18 cellular contexts compared by ENCODE assay signal in genomic region chr6:110731898-110732297, GRCh38.
DNase-seq lines count a peak whose midpoint lies in the region; ATAC-seq, FAIRE-seq and TF ChIP-seq lines count a peak whose summit lies in the region.
"Had no signal": no experiment of that assay in that cellular context is flagged by ENCODE, and none has a peak within 500 bp of the region (broad histone marks: within the 10 kb centered on the region; RNA-seq: fewer than 3 reads in every experiment).

No MANE protein-coding gene starts in this region.

- H2AK5ac ChIP-seq in H1 (ENCODE audit: low read depth, low read length): no peak overlapping the region

- POLR2A ChIA-PET in HepG2 (lab: Yijun Ruan, JAX): no interaction called here
- POLR2A ChIA-PET in H1 (lab: Charles Lee; ENCODE audit: partially characterized antibody): interaction anchor here (0.6 kb wide), 1 partner anchor 95 kb away, joined by 3 read pairs; no protein-coding TSS in a partner anchor

- H3K56ac ChIP-seq in H1 (replicated peaks; ENCODE audit: insufficient read length, low read depth, low read length): no peak overlapping the region

- DNase-seq in HepG2 (ENCODE audit: low spot score) (no peak), right lobe of liver (no peak), NCI-H69 (lab: John Stamatoyannopoulos, UW) (peak; percentile 4), H1 (ENCODE audit: low read depth in 1 of 2, low spot score in 2 of 2) (no peak), iPS-NIHi7 (ENCODE audit: extremely low spot score) (peak; percentile 22), tibial nerve (ENCODE audit: low spot score in 2 of 2) (no peak)
- DNase-seq: AML-193; Caco-2; CD8-positive, alpha-beta memory T cell; GF-D8; H9 had no signal

- no TSS peak for BruUV-seq in HepG2 (replicated peaks; lab: Mats Ljungman, UMichigan)

- H2AFZ ChIP-seq in HepG2 (ENCODE audit: low read length) (no peak overlapping the region), H1 (ENCODE audit: low read length) (no peak overlapping the region)
- H2AFZ ChIP-seq: GM23248 had no signal

- no peak for TF ChIP-seq RAD21 in HepG2 (CRISPR knock-in tag; IDR thresholded peaks at IDR 0.05)
- TF ChIP-seq RAD21 in H1 (IDR thresholded peaks at IDR 0.05 in 1 of 2, conservative IDR thresholded peaks at IDR 0.05 in 1 of 2; ENCODE audit: low read depth in 2 of 2, low read length in 2 of 2): peak; percentile 42 to 54

- H4K20me1 ChIP-seq in HepG2 (ENCODE audit: insufficient read depth, low read length) (no peaks in the 10 kb centered on the region), H1 (replicated peaks in 1 of 2; ENCODE audit: control insufficient read depth in 1 of 2, insufficient read depth in 2 of 2, low read length in 2 of 2) (no peaks in the 10 kb centered on the region)
- H4K20me1 ChIP-seq: BLaER1 had no signal

- no peak for TF ChIP-seq EP300 in HepG2 (IDR thresholded peaks at IDR 0.05; ENCODE audit: low read depth in 2 of 2, low read length in 2 of 2)
- no peak for TF ChIP-seq EP300 in HepG2 (CRISPR knock-in tag; IDR thresholded peaks at IDR 0.05; ENCODE audit: borderline replicate concordance)
- no peak for TF ChIP-seq EP300 in H1 (IDR thresholded peaks at IDR 0.05; ENCODE audit: borderline replicate concordance in 1 of 2, low read depth in 2 of 2, low read length in 2 of 2)
- no peak for TF ChIP-seq EP300 in tibial nerve (IDR thresholded peaks at IDR 0.05)

- H3K79me2 ChIP-seq in HepG2 (ENCODE audit: insufficient read depth, low read length) (peaks cover 40% of the 10 kb centered on the region), H1 (ENCODE audit: control insufficient read depth in 1 of 2, insufficient read depth in 2 of 2, low read length in 2 of 2) (no peaks in the 10 kb centered on the region)

- FAIRE-seq in HepG2 (lab: Jason Lieb, UNC): no peak
- FAIRE-seq in H1 (lab: Jason Lieb, UNC): no peak
- FAIRE-seq: HTR-8/SVneo, K562 had no signal

- ATAC-seq in HepG2 (no peak), right lobe of liver (no peak), HG02623 (IDR thresholded peaks at IDR 0.05; ENCODE audit: unreplicated experiment) (no peak), HG03565 (IDR thresholded peaks at IDR 0.05; ENCODE audit: unreplicated experiment) (no peak)
- ATAC-seq: K562 had no signal

- no peak overlapping the region for H3K18ac ChIP-seq in H1 (ENCODE audit: extremely low read depth, low read length)

- no peak overlapping the region for H3K23ac ChIP-seq in H1 (ENCODE audit: insufficient read length)

- peaks cover 0 to 10% of the 10 kb centered on the region in 2 experiments; a peak in 1 of 5 replicates for H3K36me3 ChIP-seq in HepG2 (replicated peaks in 1 of 2; ENCODE audit: control insufficient read depth in 1 of 2, insufficient read depth in 2 of 2, low read length in 2 of 2)
- H3K36me3 ChIP-seq in right lobe of liver: no peaks in the 10 kb centered on the region
- no peaks in the 10 kb centered on the region; a peak in 2 of 8 replicates for H3K36me3 ChIP-seq in H1 (ENCODE audit: control insufficient read depth in 2 of 4, insufficient read depth in 4 of 4, low read length in 3 of 4)
- H3K36me3 ChIP-seq in tibial nerve: peaks cover 0 to 15% (median 0%) of the 10 kb centered on the region in 3 donors

- 95% methylated on average over 3 of the region's 3 CpGs for WGBS in HepG2 (ENCODE audit: low lambda C conversion rate)
- WGBS in right lobe of liver (ENCODE audit: insufficient coverage, low coverage, low lambda C conversion rate, missing lambda C conversion rate): 97% methylated on average over 3 of the region's 3 CpGs
- 87% methylated on average over 3 of the region's 3 CpGs; no CpG with 5 or more reads in 1 of the 2 experiments for WGBS in H1 (ENCODE audit: extremely low coverage in 1 of 2, insufficient coverage in 1 of 2, insufficient read length in 1 of 2, insufficient replicate concordance in 2 of 2, low coverage in 1 of 2, low lambda C conversion rate in 2 of 2, missing lambda C conversion rate in 1 of 2), 2 experiments
- WGBS in tibial nerve, 2 donors: 95 to 100% methylated on average over 3 of the region's 3 CpGs

- H3K27me3 ChIP-seq in HepG2 (ENCODE audit: control insufficient read depth in 1 of 2, insufficient read depth in 2 of 2, low read length in 2 of 2): no peaks in the 10 kb centered on the region
- H3K27me3 ChIP-seq in right lobe of liver: no peaks in the 10 kb centered on the region
- H3K27me3 ChIP-seq in H1 (replicated peaks in 1 of 4; ENCODE audit: control insufficient read depth in 3 of 4, extremely low read depth in 1 of 4, insufficient read depth in 3 of 4, low read length in 3 of 4): no peaks in the 10 kb centered on the region
- no peaks in the 10 kb centered on the region for H3K27me3 ChIP-seq in tibial nerve
- H3K27me3 ChIP-seq: BLaER1 had no signal

- H3K4me1 ChIP-seq in HepG2 (ENCODE audit: insufficient read depth, low read length) (peaks cover 1% of the 10 kb centered on the region), right lobe of liver (no peaks in the 10 kb centered on the region), H1 (replicated peaks in 1 of 4; ENCODE audit: control insufficient read depth in 3 of 4, insufficient read depth in 4 of 4, low read length in 3 of 4) (no peaks in the 10 kb centered on the region), tibial nerve (no peaks in the 10 kb centered on the region)
- H3K4me1 ChIP-seq: BLaER1, Caco-2 had no signal

- no peaks in the 10 kb centered on the region for H3K9me3 ChIP-seq in HepG2 (ENCODE audit: low read length)
- no peaks in the 10 kb centered on the region for H3K9me3 ChIP-seq in right lobe of liver
- no peaks in the 10 kb centered on the region for H3K9me3 ChIP-seq in H1 (ENCODE audit: insufficient read depth in 2 of 2, low read depth in 1 of 2, low read length in 1 of 2)
- H3K9me3 ChIP-seq in tibial nerve: no peaks in the 10 kb centered on the region
- H3K9me3 ChIP-seq: BLaER1, Caco-2 had no signal

- no peak overlapping the region for H2BK15ac ChIP-seq in H1 (ENCODE audit: low read length)

- no peak overlapping the region for H4K8ac ChIP-seq in H1 (ENCODE audit: extremely low read depth, insufficient read depth, low read length)

- H2BK5ac ChIP-seq in H1 (ENCODE audit: low read depth, low read length): no peak overlapping the region

- H3K4me3 ChIP-seq in HepG2 (replicated peaks in 1 of 3; ENCODE audit: insufficient read depth in 1 of 3, low read depth in 2 of 3, low read length in 3 of 3) (no peak overlapping the region), right lobe of liver (no peak overlapping the region), H1 (ENCODE audit: extremely low read depth in 1 of 4, insufficient read depth in 2 of 4, low read depth in 3 of 4, low read length in 4 of 4) (no peak overlapping the region), tibial nerve (no peak overlapping the region)
- H3K4me3 ChIP-seq: BLaER1, GM23248, K562 had no signal

- no peak overlapping the region for H4K5ac ChIP-seq in H1 (ENCODE audit: insufficient read length, low read depth, low read length)

- no peak overlapping the region for H2BK12ac ChIP-seq in H1 (ENCODE audit: low read depth, low read length)

- no peak overlapping the region for H4K91ac ChIP-seq in H1 (replicated peaks; ENCODE audit: insufficient read length, low read length)

- H3K23me2 ChIP-seq in H1 (ENCODE audit: low read depth, low read length): no peaks in the 10 kb centered on the region; the same call in 1 of the 2 replicates

- no peak overlapping the region for H3K4ac ChIP-seq in H1 (replicated peaks; ENCODE audit: insufficient read length, low read depth, low read length)

- CTCF ChIA-PET in HepG2 (lab: Yijun Ruan, JAX; ENCODE audit: low intra/inter-chr PET ratio, low total read pairs): no interaction called here
- CTCF ChIA-PET in H1 (lab: Charles Lee; ENCODE audit: partially characterized antibody): interaction anchor here (0.6 to 2.1 kb wide), 9 partner anchors 43 to 911 kb away, joined by 3 to 6 read pairs (median 3); no protein-coding TSS in a partner anchor

- in situ Hi-C loops in HepG2 (cut with HindIII; ENCODE audit: extremely low pct_ligation_motif_present, low pct_unique_long_range_greater_than_20kb): no loop called here

- H3K4me2 ChIP-seq in HepG2 (ENCODE audit: low read depth, low read length) (no peak overlapping the region), H1 (ENCODE audit: insufficient read depth in 1 of 2, low read depth in 2 of 2, low read length in 2 of 2) (no peak overlapping the region)
- H3K4me2 ChIP-seq: BLaER1 had no signal

- H2BK20ac ChIP-seq in H1 (ENCODE audit: low read length): no peak overlapping the region

- intact Hi-C loops in HepG2 (cut with micrococcal nuclease; ENCODE audit: unreplicated experiment) (loop anchor here (10.0 kb wide), 1 partner anchor 47 kb away; no protein-coding TSS in a partner anchor), right lobe of liver (cut with DNase I) (no loop called here)

- TF ChIP-seq CTCF in HepG2 (CRISPR knock-in tag; IDR thresholded peaks at IDR 0.05) (0 out of 2 replicates have a peak, but pooled peaks have one; percentile 7), right lobe of liver (IDR thresholded peaks at IDR 0.05) (no peak), H1 (IDR thresholded peaks at IDR 0.05; ENCODE audit: control extremely low read depth in 1 of 3, insufficient read depth in 1 of 3, low read depth in 1 of 3, low read length in 3 of 3) (peak in 1 of 3 experiments; percentile 3; a peak in 1 of 4 replicates), tibial nerve (IDR thresholded peaks at IDR 0.05) (no peak)

- H3K9ac ChIP-seq in HepG2 (ENCODE audit: insufficient read depth, low read depth, low read length) (no peak overlapping the region), H1 (replicated peaks in 1 of 4; ENCODE audit: extremely low read depth in 1 of 4, low read depth in 3 of 4, low read length in 3 of 4) (no peak overlapping the region)
- H3K9ac ChIP-seq: BLaER1, GM23248 had no signal

- no peaks in the 10 kb centered on the region for H3K79me1 ChIP-seq in H1 (ENCODE audit: low read depth, low read length)

- H3K14ac ChIP-seq in H1 (ENCODE audit: insufficient read length): no peak overlapping the region

- TF ChIP-seq POLR2A in HepG2 (IDR thresholded peaks at IDR 0.05; ENCODE audit: insufficient read depth in 1 of 2, low read depth in 2 of 2, low read length in 2 of 2): no peak
- TF ChIP-seq POLR2A in right lobe of liver (IDR thresholded peaks at IDR 0.05): no peak
- no peak for TF ChIP-seq POLR2A in H1 (IDR thresholded peaks at IDR 0.05; ENCODE audit: control extremely low read depth in 1 of 2, low read depth in 2 of 2, low read length in 2 of 2)
- TF ChIP-seq POLR2A in tibial nerve (IDR thresholded peaks at IDR 0.05): no peak

- H3K27ac ChIP-seq in HepG2 (ENCODE audit: extremely low read length, insufficient read depth, low read length): no peak overlapping the region
- H3K27ac ChIP-seq in right lobe of liver: no peak overlapping the region
- no peak overlapping the region for H3K27ac ChIP-seq in H1 (ENCODE audit: low read depth, low read length)
- no peak overlapping the region for H3K27ac ChIP-seq in tibial nerve
- H3K27ac ChIP-seq: 22Rv1, BLaER1, GM23248 had no signal

- no peak overlapping the region for H2BK120ac ChIP-seq in H1 (replicated peaks; ENCODE audit: low read depth, low read length)

TF ChIP-seq in H1, 55 proteins besides CTCF, POLR2A, EP300 and RAD21 (continues in another document):
- TF ChIP-seq POLR2AphosphoS5 (IDR thresholded peaks at IDR 0.05; ENCODE audit: low read depth, low read length): no peak
- no peak for TF ChIP-seq SIRT6 (IDR thresholded peaks at IDR 0.05; ENCODE audit: low read length)
- TF ChIP-seq BACH1 (IDR thresholded peaks at IDR 0.05; ENCODE audit: low read length): no peak
- TF ChIP-seq FOSL1 (IDR thresholded peaks at IDR 0.05; ENCODE audit: insufficient read depth, low read depth, low read length): no peak
- no peak for TF ChIP-seq TAF7 (optimal IDR thresholded peaks at IDR 0.05; ENCODE audit: borderline replicate concordance, low read depth, low read length)

Comparison
In these comparisons a context has a peak if more than half of its experiments do, and no peak if none do; other contexts are left out.
1. DNase-seq: peak in NCI-H69 (single experiment) and iPS-NIHi7 (single experiment); none in HepG2 (single experiment), right lobe of liver (0 of 3), H1 (0 of 2) and tibial nerve (0 of 2).
2. Of the 41 proteins assayed by ChIP-seq in both HepG2 and H1: peak only in HepG2: none; only in H1: RAD21; in both: none; in neither: 39; mixed calls (peak in some experiments, not most) for 1.